18 cellular contexts compared by ENCODE assay signal in genomic region chr10:11305825-11306601, GRCh38.
"Had no signal": no experiment of that assay in that cellular context is flagged by ENCODE, and none has a peak within 500 bp of the region (broad histone marks: within the 10 kb centered on the region; RNA-seq: fewer than 3 reads in every experiment).

No MANE protein-coding gene starts in this region.

- H3K27ac Mint-ChIP-seq: nephron progenitor cell had no signal

- H3K36me3 ChIP-seq: colonic mucosa had no signal

- H3K4me3 ChIP-seq: body of pancreas, colonic mucosa, left ventricle myocardium inferior, right atrium auricular region, stomach, testis, upper lobe of left lung had no signal

- DNase-seq: activated CD4-positive, alpha-beta T cell treated with anti-CD3 and anti-CD28 coated beads, Interleukin-2, amount 10 ng/mL, durations not matched to agents 24 days and 14 days; activated CD4-positive, CD25-positive, alpha-beta regulatory T cell; activated gamma-delta T cell; activated T-cell treated with anti-CD3 and anti-CD28 coated beads, Interleukin-2, amount 50 U/mL, for 4 hours; body of pancreas; caudate nucleus; colonic mucosa; foreskin keratinocyte; glutamatergic neuron; hypothalamus; left ventricle myocardium inferior; nephron progenitor cell; occipital lobe; stimulated activated CD4-positive, alpha-beta T cell treated with anti-CD3 and anti-CD28 coated beads, Interleukin-4, amount 100 ng/mL, for 1 hour; stomach; testis; upper lobe of left lung had no signal

- H3K27me3 ChIP-seq: body of pancreas, colonic mucosa, foreskin keratinocyte, right atrium auricular region, stomach, testis, upper lobe of left lung had no signal

- H3K4me1 ChIP-seq: body of pancreas, colonic mucosa, foreskin keratinocyte, left ventricle myocardium inferior, right atrium auricular region, stomach, testis, upper lobe of left lung had no signal

- H3K27me3 Mint-ChIP-seq: activated CD4-positive, alpha-beta T cell treated with anti-CD3 and anti-CD28 coated beads, Interleukin-2, amount 10 ng/mL, durations not matched to agents 24 days and 14 days had no signal

- ATAC-seq: activated T-cell treated with anti-CD3 and anti-CD28 coated beads, Interleukin-2, amount 50 U/mL, for 4 hours; body of pancreas; foreskin keratinocyte had no signal

- H3K4me3 Mint-ChIP-seq: activated CD4-positive, alpha-beta T cell treated with anti-CD3 and anti-CD28 coated beads, Interleukin-2, amount 10 ng/mL, durations not matched to agents 24 days and 14 days; activated T-cell treated with anti-CD3 and anti-CD28 coated beads, Interleukin-2, amount 50 U/mL, for 4 hours; nephron progenitor cell had no signal

- H3K27ac ChIP-seq: body of pancreas, colonic mucosa, foreskin keratinocyte, left ventricle myocardium inferior, right atrium auricular region, stomach, testis, upper lobe of left lung had no signal

- H3K9me3 ChIP-seq: colonic mucosa, testis had no signal
